Comparison of ENCODE assay signal across 8 cellular contexts in the genomic region with DNA sequence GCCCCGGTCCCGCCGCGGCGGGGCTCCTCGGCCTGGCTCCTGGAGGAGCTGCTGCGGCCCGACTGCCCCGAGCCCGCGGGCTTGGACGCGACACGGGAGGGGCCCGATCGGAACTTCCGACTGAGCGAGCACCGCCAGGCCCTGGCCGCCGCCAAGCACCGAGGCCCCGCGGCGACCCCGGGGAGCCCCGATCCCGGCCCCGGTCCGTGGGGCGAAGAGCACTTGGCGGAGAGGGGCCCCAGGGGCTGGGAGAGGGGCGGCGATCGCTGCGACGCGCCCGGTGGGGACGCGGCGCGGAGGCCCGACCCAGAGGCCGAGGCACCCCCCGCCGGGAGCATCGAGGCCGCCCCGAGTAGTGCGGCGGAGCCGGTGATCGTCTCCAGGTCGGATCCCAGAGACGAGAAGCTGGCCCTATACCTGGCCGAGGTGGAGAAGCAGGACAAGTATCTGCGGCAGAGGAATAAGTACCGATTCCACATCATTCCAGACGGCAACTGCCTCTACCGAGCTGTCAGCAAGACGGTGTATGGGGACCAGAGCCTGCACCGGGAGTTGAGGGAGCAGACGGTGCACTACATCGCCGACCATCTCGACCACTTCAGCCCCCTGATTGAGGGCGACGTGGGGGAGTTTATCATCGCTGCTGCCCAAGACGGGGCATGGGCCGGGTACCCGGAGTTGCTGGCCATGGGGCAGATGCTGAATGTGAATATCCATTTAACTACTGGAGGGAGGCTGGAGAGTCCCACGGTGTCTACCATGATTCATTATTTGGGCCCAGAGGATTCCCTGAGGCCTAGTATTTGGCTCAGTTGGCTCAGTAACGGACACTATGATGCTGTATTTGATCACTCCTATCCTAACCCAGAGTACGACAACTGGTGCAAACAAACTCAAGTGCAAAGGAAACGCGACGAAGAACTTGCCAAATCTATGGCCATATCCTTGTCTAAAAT. TPM values are rescaled to one million over a fixed set of nuclear protein-coding genes. Genes with fewer than 3 reads are reported as not detected.
A peak's percentile ranks its signal among the peaks of the same experiment; 100 is the strongest.
DNase-seq lines count a peak whose midpoint lies in the region; ATAC-seq and TF ChIP-seq lines count a peak whose summit lies in the region.

No MANE protein-coding gene starts in this region.

- peak; percentile 28 for ATAC-seq in GM21528 (IDR thresholded peaks at IDR 0.05; ENCODE audit: low FRiP score, unreplicated experiment)
- peak; percentile 17 for ATAC-seq in activated CD8-positive, alpha-beta T cell treated with anti-CD3 and anti-CD28 coated beads for 36 hours
- ATAC-seq in mucosa of descending colon: peak; percentile 10

- BruUV-seq in Calu3 (replicated peaks; lab: Mats Ljungman, UMichigan): no TSS peak

- H3K4me3 ChIP-seq in mucosa of descending colon: peak overlapping the region; percentile 71

- DNase-seq in Calu3 (peak; percentile 35), HuH-7.5 (ENCODE audit: low spot score) (peak; percentile 48), endothelial cell (ENCODE audit: low spot score) (peak; percentile 20), mucosa of descending colon (peak; percentile 43 to 67 (median 67)), amniotic stem cell (lab: John Stamatoyannopoulos, UW) (no peak)
- peak; percentile 26 for DNase-seq in activated CD8-positive, alpha-beta T cell treated with anti-CD3 and anti-CD28 coated beads for 36 hours

- H3K9me3 ChIP-seq in mucosa of descending colon: no peaks in the 10 kb centered on the region

- H3K27me3 Mint-ChIP-seq in Calu3 (ENCODE audit: unreplicated experiment): no peaks in the 10 kb centered on the region
- no peaks in the 10 kb centered on the region for H3K27me3 Mint-ChIP-seq in activated CD8-positive, alpha-beta T cell treated with anti-CD3 and anti-CD28 coated beads for 36 hours
- H3K27me3 Mint-ChIP-seq in endothelial cell (ENCODE audit: unreplicated experiment): peaks cover 14% of the 10 kb centered on the region
- no peaks in the 10 kb centered on the region for H3K27me3 Mint-ChIP-seq in stimulated activated naive CD8-positive, alpha-beta T cell treated with anti-CD3 and anti-CD28 coated beads, Interleukin-15, Interleukin-2, amounts not matched to agents 100 ng/mL and 50 ng/mL, for 24 hours

- no peak overlapping the region for H3K27ac Mint-ChIP-seq in Calu3 (ENCODE audit: unreplicated experiment)
- peak overlapping the region; percentile 84 for H3K27ac Mint-ChIP-seq in activated CD8-positive, alpha-beta T cell treated with anti-CD3 and anti-CD28 coated beads for 36 hours
- H3K27ac Mint-ChIP-seq in endothelial cell (ENCODE audit: unreplicated experiment): no peak overlapping the region
- H3K27ac Mint-ChIP-seq in stimulated activated naive CD8-positive, alpha-beta T cell treated with anti-CD3 and anti-CD28 coated beads, Interleukin-15, Interleukin-2, amounts not matched to agents 100 ng/mL and 50 ng/mL, for 24 hours: peak overlapping the region; percentile 82

- no peaks in the 10 kb centered on the region for H3K36me3 ChIP-seq in mucosa of descending colon (ENCODE audit: low read depth)

- H3K4me1 Mint-ChIP-seq in Calu3 (ENCODE audit: low read depth, unreplicated experiment): peaks cover 10% of the 10 kb centered on the region
- peaks cover 32% of the 10 kb centered on the region for H3K4me1 Mint-ChIP-seq in activated CD8-positive, alpha-beta T cell treated with anti-CD3 and anti-CD28 coated beads for 36 hours (ENCODE audit: low read depth)
- peaks cover 22% of the 10 kb centered on the region for H3K4me1 Mint-ChIP-seq in endothelial cell (ENCODE audit: unreplicated experiment)
- peaks cover 51% of the 10 kb centered on the region for H3K4me1 Mint-ChIP-seq in stimulated activated naive CD8-positive, alpha-beta T cell treated with anti-CD3 and anti-CD28 coated beads, Interleukin-15, Interleukin-2, amounts not matched to agents 100 ng/mL and 50 ng/mL, for 24 hours (ENCODE audit: low read depth)

- TF ChIP-seq CTCF in Calu3 (IDR thresholded peaks at IDR 0.05; ENCODE audit: unreplicated experiment) (no peak), endothelial cell (IDR thresholded peaks at IDR 0.05; ENCODE audit: unreplicated experiment) (no peak), mucosa of descending colon (IDR thresholded peaks at IDR 0.05) (no peak)
- TF ChIP-seq CTCF in activated CD8-positive, alpha-beta T cell treated with anti-CD3 and anti-CD28 coated beads for 36 hours (IDR thresholded peaks at IDR 0.05): no peak

- CTCF ChIA-PET in Calu3 (lab: Charles Lee): interaction anchor here (1.6 kb wide), 1 partner anchor 9 kb away, joined by 3 read pairs; no protein-coding TSS in a partner anchor
- CTCF ChIA-PET in activated CD8-positive, alpha-beta T cell treated with anti-CD3 and anti-CD28 coated beads for 36 hours (lab: Charles Lee): no interaction called here

- POLR2A ChIA-PET in activated CD8-positive, alpha-beta T cell treated with anti-CD3 and anti-CD28 coated beads for 36 hours (lab: Charles Lee): no interaction called here

- H3K4me3 Mint-ChIP-seq in Calu3 (ENCODE audit: low read depth, unreplicated experiment): peak overlapping the region; percentile 75
- H3K4me3 Mint-ChIP-seq in activated CD8-positive, alpha-beta T cell treated with anti-CD3 and anti-CD28 coated beads for 36 hours: peak overlapping the region; percentile 92
- peak overlapping the region; percentile 93 for H3K4me3 Mint-ChIP-seq in endothelial cell (ENCODE audit: unreplicated experiment)
- H3K4me3 Mint-ChIP-seq in stimulated activated naive CD8-positive, alpha-beta T cell treated with anti-CD3 and anti-CD28 coated beads, Interleukin-15, Interleukin-2, amounts not matched to agents 100 ng/mL and 50 ng/mL, for 24 hours: peak overlapping the region; percentile 92

- H3K9me3 Mint-ChIP-seq in Calu3 (ENCODE audit: low read depth, unreplicated experiment) (no peaks in the 10 kb centered on the region), endothelial cell (ENCODE audit: unreplicated experiment) (no peaks in the 10 kb centered on the region)
- no peaks in the 10 kb centered on the region for H3K9me3 Mint-ChIP-seq in activated CD8-positive, alpha-beta T cell treated with anti-CD3 and anti-CD28 coated beads for 36 hours
- H3K9me3 Mint-ChIP-seq in stimulated activated naive CD8-positive, alpha-beta T cell treated with anti-CD3 and anti-CD28 coated beads, Interleukin-15, Interleukin-2, amounts not matched to agents 100 ng/mL and 50 ng/mL, for 24 hours: no peaks in the 10 kb centered on the region

- peaks cover 23% of the 10 kb centered on the region for H3K36me3 Mint-ChIP-seq in Calu3 (ENCODE audit: insufficient read depth, unreplicated experiment)
- H3K36me3 Mint-ChIP-seq in activated CD8-positive, alpha-beta T cell treated with anti-CD3 and anti-CD28 coated beads for 36 hours (ENCODE audit: low read depth): peaks cover 18% of the 10 kb centered on the region
- peaks cover 14% of the 10 kb centered on the region for H3K36me3 Mint-ChIP-seq in endothelial cell (ENCODE audit: low read depth, unreplicated experiment)
- H3K36me3 Mint-ChIP-seq in stimulated activated naive CD8-positive, alpha-beta T cell treated with anti-CD3 and anti-CD28 coated beads, Interleukin-15, Interleukin-2, amounts not matched to agents 100 ng/mL and 50 ng/mL, for 24 hours (ENCODE audit: low read depth): peaks cover 20% of the 10 kb centered on the region

- intact Hi-C loops in Calu3 (cut with micrococcal nuclease; ENCODE audit: unreplicated experiment) (loop anchor here (5.0 to 10.0 kb wide), 2 partner anchors 82 to 125 kb away; no protein-coding TSS in a partner anchor), mucosa of descending colon (cut with DNase I, micrococcal nuclease) (no loop called here)
- intact Hi-C loops in activated CD8-positive, alpha-beta T cell treated with anti-CD3 and anti-CD28 coated beads for 36 hours (cut with micrococcal nuclease): loop anchor here (10.0 kb wide), 2 partner anchors 75 to 85 kb away; no protein-coding TSS in a partner anchor

- H3K4me1 ChIP-seq in mucosa of descending colon (ENCODE audit: low read depth): peaks cover 19% of the 10 kb centered on the region

RNA-seq across cellular contexts. Expression of a gene that starts 1.3 kb away (rescaled TPM):
- total RNA-seq in Calu3 (2022): 8.0 and 10.4 TPM in 2 replicates
- total RNA-seq in activated CD8-positive, alpha-beta T cell treated with anti-CD3 and anti-CD28 coated beads for 36 hours: 1 to 10 TPM; 6.6 to 7.0 TPM
- total RNA-seq in endothelial cell (ENCODE audit: unreplicated experiment): 11.9 TPM
- total RNA-seq in mucosa of descending colon: 10 to 100 TPM; 11.6 to 15.7 (median 15.1) TPM

Comparison
In these comparisons a context has a peak if more than half of its experiments do, and no peak if none do; other contexts are left out.
1. H3K27ac Mint-ChIP-seq: peak in activated CD8-positive, alpha-beta T cell treated with anti-CD3 and anti-CD28 coated beads for 36 hours (single experiment) and stimulated activated naive CD8-positive, alpha-beta T cell treated with anti-CD3 and anti-CD28 coated beads, Interleukin-15, Interleukin-2, amounts not matched to agents 100 ng/mL and 50 ng/mL, for 24 hours (single experiment); none in Calu3 (single experiment) and endothelial cell (single experiment).
2. intact Hi-C loops: an anchor here in Calu3 (5.0 to 10.0 kb wide) and activated CD8-positive, alpha-beta T cell treated with anti-CD3 and anti-CD28 coated beads for 36 hours (10.0 kb wide); none called in mucosa of descending colon.
3. Peak in every context shown above with its lines, with median percentiles within 50 percentile points of each other: H3K4me3 Mint-ChIP-seq and ATAC-seq.